ENCODE assay signal across 26 cellular contexts in the genomic region with DNA sequence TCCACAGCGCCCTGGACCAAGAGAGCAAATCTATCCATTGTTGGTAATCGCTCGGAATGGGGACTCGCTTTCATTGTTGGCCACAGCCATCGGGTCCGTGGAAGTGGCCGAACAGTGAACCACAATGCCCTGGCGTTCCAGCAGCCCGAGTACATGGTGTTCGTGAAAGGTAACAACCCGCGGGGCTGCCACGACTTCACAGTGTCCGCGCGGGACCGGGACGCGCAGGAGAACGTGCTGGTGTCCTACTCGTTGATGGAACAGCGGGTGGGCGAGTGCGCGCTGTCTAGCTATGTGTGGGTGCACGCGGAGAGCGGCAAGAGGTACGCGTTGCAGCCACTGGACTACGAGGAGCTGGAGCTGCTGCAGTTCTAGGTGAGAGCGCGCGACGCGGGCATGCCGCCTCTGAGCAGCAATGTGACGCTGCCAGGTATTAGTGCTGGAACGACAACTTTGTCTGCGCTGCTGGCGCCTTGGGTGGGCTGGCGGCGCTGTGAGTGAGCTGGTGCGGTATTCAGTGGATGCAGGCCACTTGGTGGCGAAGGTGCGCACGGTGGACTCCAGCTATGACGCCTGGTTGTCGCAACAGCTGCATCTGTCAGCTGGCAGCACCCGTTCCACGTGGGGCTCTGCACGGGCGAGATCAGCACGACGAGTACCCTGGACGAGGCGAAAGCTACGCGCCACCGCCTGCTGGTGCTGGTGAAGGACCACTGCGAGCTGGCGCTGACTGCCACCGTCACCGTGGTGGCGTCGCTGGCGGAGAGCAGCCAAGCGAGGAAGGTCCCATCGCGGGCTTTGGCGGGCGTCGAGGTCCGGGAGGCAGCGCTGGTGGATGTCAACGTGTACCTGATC. TPM values are rescaled to one million over a fixed set of nuclear protein-coding genes. Genes with fewer than 3 reads are reported as not detected.
"Had no signal": no experiment of that assay in that cellular context is flagged by ENCODE, and none has a peak within 500 bp of the region (broad histone marks: within the 10 kb centered on the region; RNA-seq: fewer than 3 reads in every experiment).

No MANE protein-coding gene starts in this region.

- H3K4me3 Mint-ChIP-seq: dendritic cell treated with granulocyte-macrophage colony-stimulating factor and Interleukin-4, amounts not matched to agents 40 ng/mL and 50 ng/mL, for 4 days; effector memory CD8-positive, alpha-beta T cell had no signal

- H3K36me3 ChIP-seq: colonic mucosa, esophagus squamous epithelium, gastrocnemius medialis, heart right ventricle, left lung, lower lobe of right lung had no signal

- H3K4me3 ChIP-seq: colonic mucosa, esophagus squamous epithelium, gastrocnemius medialis, heart right ventricle, left lung, lower lobe of right lung had no signal

- H3K4me1 ChIP-seq: colonic mucosa, esophagus squamous epithelium, gastrocnemius medialis, heart right ventricle, left lung, lower lobe of right lung had no signal

- H3K27ac ChIP-seq: colonic mucosa, esophagus squamous epithelium, gastrocnemius medialis, heart right ventricle, left lung, lower lobe of right lung had no signal

- H3K27ac Mint-ChIP-seq: dendritic cell treated with granulocyte-macrophage colony-stimulating factor and Interleukin-4, amounts not matched to agents 40 ng/mL and 50 ng/mL, for 4 days; effector memory CD8-positive, alpha-beta T cell had no signal

- H3K9me3 ChIP-seq: colonic mucosa, gastrocnemius medialis had no signal

- H3K27me3 ChIP-seq: colonic mucosa had no signal

- ATAC-seq: effector memory CD8-positive, alpha-beta T cell; gastrocnemius medialis; heart right ventricle; left cardiac atrium; left lung; left ventricle myocardium superior; lower lobe of right lung had no signal

- H3K9me3 Mint-ChIP-seq: effector memory CD8-positive, alpha-beta T cell had no signal

- DNase-seq: colonic mucosa; cortex of kidney; effector CD8-positive, alpha-beta T cell; effector memory CD8-positive, alpha-beta T cell; esophagus squamous epithelium; foreskin fibroblast; foreskin melanocyte; gastrocnemius medialis; glutamatergic neuron; head of caudate nucleus; heart right ventricle; hippocampal formation; left cardiac atrium; left ventricle myocardium superior; lower lobe of right lung; mesendoderm; midbrain had no signal

RNA-seq across cellular contexts. Expression of a gene that starts 6.1 kb away (rescaled TPM):
- total RNA-seq: colonic mucosa, dermis microvascular lymphatic vessel endothelial cell, endothelial cell of umbilical vein, epithelial cell of proximal tubule, gastrocnemius medialis, left ventricle myocardium superior had no signal
- polyA plus RNA-seq: endothelial cell of umbilical vein, heart right ventricle had no signal

RNA-seq across cellular contexts. Expression of a gene that starts 7.0 kb away (rescaled TPM):
- total RNA-seq: mononuclear cell had no signal

RNA-seq across cellular contexts. Expression of a gene that starts 12.4 kb away (rescaled TPM):
- total RNA-seq: colonic mucosa, dermis microvascular lymphatic vessel endothelial cell, endothelial cell of umbilical vein, epithelial cell of proximal tubule, glomerular endothelial cell, left ventricle myocardium superior, mononuclear cell had no signal

RNA-seq across cellular contexts. Expression of a gene that starts 14.5 kb away (rescaled TPM):
- total RNA-seq: endothelial cell of umbilical vein, epithelial cell of proximal tubule, left ventricle myocardium superior, mononuclear cell had no signal
- polyA plus RNA-seq: endothelial cell of umbilical vein, heart right ventricle had no signal

RNA-seq across cellular contexts. Expression of a gene that starts 19.3 kb away (rescaled TPM):
- total RNA-seq: endothelial cell of umbilical vein, epithelial cell of proximal tubule, gastrocnemius medialis, heart right ventricle, lung microvascular endothelial cell, mononuclear cell had no signal
- polyA plus RNA-seq: endothelial cell of umbilical vein, esophagus, heart right ventricle had no signal
